In the genomic region with DNA sequence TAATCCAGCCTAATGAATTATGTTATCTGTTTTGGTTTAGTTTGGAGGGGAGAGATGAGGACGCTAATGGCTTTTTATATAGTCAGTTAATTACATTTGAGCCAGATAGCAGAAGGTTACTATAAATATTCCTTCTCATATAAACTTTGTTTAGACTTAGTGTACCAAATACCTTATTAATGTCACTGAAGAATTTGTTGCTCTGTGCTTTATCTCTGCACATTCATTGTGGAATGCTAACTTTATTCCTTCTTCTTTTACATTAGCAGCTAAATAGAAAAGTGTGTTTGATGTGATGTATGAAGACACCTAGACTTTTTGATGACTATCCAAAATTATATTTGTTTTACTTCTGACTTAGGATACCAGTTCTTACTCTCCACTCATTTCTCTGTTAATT, we compare ENCODE assay signal across 20 cellular contexts.
"Had no signal": no experiment of that assay in that cellular context is flagged by ENCODE, and none has a peak within 500 bp of the region (broad histone marks: within the 10 kb centered on the region; RNA-seq: fewer than 3 reads in every experiment).

No MANE protein-coding gene starts in this region.

- H3K27me3 ChIP-seq: MG63, Peyer's patch, SJSA1 had no signal

- H3K27ac ChIP-seq: Peyer's patch, SJSA1, SK-N-MC had no signal

- H3K36me3 ChIP-seq: MG63, Peyer's patch, SJSA1 had no signal

- H3K4me1 ChIP-seq: Peyer's patch, SJSA1 had no signal

- H3K4me3 ChIP-seq: MG63, Peyer's patch, SJSA1, SK-N-MC had no signal

- DNase-seq: Karpas-422, KG1, MG63, NCI-H1092 treated with DMSO at 0.1 percent for 48 hours, NCI-H1436, NCI-H187, NCI-H2029, NCI-H2081 treated with DMSO at 0.1 percent for 48 hours, NCI-H2171, NCI-H226, NCI-H446, NCI-H510A, NCI-H524 treated with DMSO at 0.1 percent for 48 hours, NCI-H69, NCI-H774, PC-3, Peyer's patch, SHP77 treated with DMSO at 0.1 percent for 48 hours had no signal

- H3K9me3 ChIP-seq: MG63, Peyer's patch, SJSA1 had no signal
